In the genomic region with DNA sequence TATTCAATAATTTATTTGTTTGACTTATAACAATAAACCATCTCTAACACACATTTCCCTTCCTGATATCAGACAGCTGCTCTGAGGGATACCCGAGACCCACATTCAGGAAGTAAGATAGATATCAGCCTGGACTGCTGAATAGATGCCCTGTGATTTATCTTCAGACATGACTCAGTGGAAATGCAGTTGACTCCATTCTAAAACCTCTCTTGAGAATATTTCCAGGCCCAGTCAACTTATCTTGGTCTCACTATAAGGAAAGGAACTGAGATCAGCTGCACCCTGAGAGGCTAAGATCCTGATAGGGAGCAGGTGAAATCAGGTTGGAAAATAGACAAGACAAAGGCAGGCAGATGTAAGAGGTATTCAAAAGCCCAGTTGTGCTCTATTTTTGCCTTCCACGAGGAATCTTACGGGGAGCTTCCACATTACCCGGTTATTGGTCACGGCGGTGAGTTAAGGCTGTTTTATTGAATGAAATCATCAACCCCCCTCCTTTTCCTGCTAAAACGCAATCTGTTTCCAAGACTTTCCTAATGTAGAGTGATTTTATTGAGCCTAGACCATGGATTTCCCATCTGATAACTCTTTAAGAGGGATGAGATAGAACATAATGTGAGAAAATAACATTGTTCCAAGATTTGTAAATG, we compare ENCODE assay signal across 13 cellular contexts. TPM values are rescaled to one million over a fixed set of nuclear protein-coding genes. Genes with fewer than 3 reads are reported as not detected.
DNase-seq lines count a peak whose midpoint lies in the region; ATAC-seq and TF ChIP-seq lines count a peak whose summit lies in the region.
"Had no signal": no experiment of that assay in that cellular context is flagged by ENCODE, and none has a peak within 500 bp of the region (broad histone marks: within the 10 kb centered on the region; RNA-seq: fewer than 3 reads in every experiment).

No MANE protein-coding gene starts in this region.

- intact Hi-C loops in PC-3 (cut with micrococcal nuclease) (loop anchor here (1.0 to 5.0 kb wide), 4 partner anchors 42 to 360 kb away; no protein-coding TSS in a partner anchor), Right ventricle myocardium superior (cut with DNase I) (loop anchor here (10.0 kb wide), 1 partner anchor 342 kb away; the partner anchor contains the start of genes FLOT1 and IER3)

- no peaks in the 10 kb centered on the region for H3K79me2 ChIP-seq in PC-3 (ENCODE audit: low read length)

- H3F3A ChIP-seq in PC-3 (ENCODE audit: low read length, unreplicated experiment): no peaks in the 10 kb centered on the region

- H3K9me3 ChIP-seq in BLaER1 treated with 17β-estradiol and CSF1 and Interleukin-3, amounts not matched to agents 10 nM and 100 nM (replicated peaks in 1 of 11): no peaks in the 10 kb centered on the region
- no peaks in the 10 kb centered on the region for H3K9me3 ChIP-seq in PC-3 (ENCODE audit: low read length)
- H3K9me3 ChIP-seq: esophagus muscularis mucosa, left ventricle myocardium inferior, suprapubic skin had no signal

- peak overlapping the region in 1 of 11 experiments; percentile 7; a peak in 3 of 22 replicates for H3K9ac ChIP-seq in BLaER1 treated with 17β-estradiol and CSF1 and Interleukin-3, amounts not matched to agents 10 nM and 100 nM
- peak overlapping the region; percentile 45 for H3K9ac ChIP-seq in PC-3 (ENCODE audit: low read length)

- H2AFZ ChIP-seq in PC-3 (ENCODE audit: low read length): peak overlapping the region; percentile 81

- no peak overlapping the region for H3K4me3 ChIP-seq in BLaER1 treated with 17β-estradiol and CSF1 and Interleukin-3, amounts not matched to agents 10 nM and 100 nM
- peak overlapping the region; percentile 64 for H3K4me3 ChIP-seq in PC-3 (ENCODE audit: low read length)
- H3K4me3 ChIP-seq: esophagus muscularis mucosa, left ventricle myocardium inferior, suprapubic skin had no signal

- peaks cover 10 to 37% (median 26%) of the 10 kb centered on the region in 10 experiments for H3K4me1 ChIP-seq in BLaER1 treated with 17β-estradiol and CSF1 and Interleukin-3, amounts not matched to agents 10 nM and 100 nM
- H3K4me1 ChIP-seq in PC-3 (ENCODE audit: insufficient read depth, low read length): peaks cover 11% of the 10 kb centered on the region

- H3K4me2 ChIP-seq in BLaER1 treated with 17β-estradiol and CSF1 and Interleukin-3, amounts not matched to agents 10 nM and 100 nM: peak overlapping the region in 10 of 11 experiments; percentile 0 to 44 (median 21); a peak in 13 of 22 replicates
- peak overlapping the region; percentile 93 for H3K4me2 ChIP-seq in PC-3 (ENCODE audit: low read length)

- CTCF ChIA-PET in PC-3 (lab: Charles Lee): interaction anchor here (0.6 to 1.4 kb wide), 16 partner anchors 9 to 605 kb away, joined by 3 to 32 read pairs (median 6); partner anchors contain the start of genes PSORS1C1 and VARS2

- peaks cover 30% of the 10 kb centered on the region for H3K4me1 Mint-ChIP-seq in chondrocyte (ENCODE audit: low read depth)

- no TSS peak for BruUV-seq in PC-3 (replicated peaks; lab: Mats Ljungman, UMichigan)

- no peaks in the 10 kb centered on the region for H3K9me3 Mint-ChIP-seq in chondrocyte (ENCODE audit: low read depth)
- H3K9me3 Mint-ChIP-seq: CD4-positive, alpha-beta T cell; T-helper 2 cell treated with Interferon-gamma antibody and Interleukin-4, amounts not matched to agents 5 μg/mL and 100 μg/mL, for 36 hours had no signal

- ATAC-seq in PC-3 (peak; percentile 60), Right ventricle myocardium superior (ENCODE audit: poor library complexity) (no peak), GM21529 (IDR thresholded peaks at IDR 0.05; ENCODE audit: unreplicated experiment) (no peak)

- peak overlapping the region in 2 of 11 experiments; percentile 13 to 23; a peak in 1 of 22 replicates for H3K27ac ChIP-seq in BLaER1 treated with 17β-estradiol and CSF1 and Interleukin-3, amounts not matched to agents 10 nM and 100 nM
- peak overlapping the region; percentile 31 for H3K27ac ChIP-seq in PC-3 (ENCODE audit: low read length)
- H3K27ac ChIP-seq: esophagus muscularis mucosa, left ventricle myocardium inferior, suprapubic skin had no signal

- no peaks in the 10 kb centered on the region for H3K36me3 ChIP-seq in BLaER1 treated with 17β-estradiol and CSF1 and Interleukin-3, amounts not matched to agents 10 nM and 100 nM
- no peaks in the 10 kb centered on the region for H3K36me3 ChIP-seq in PC-3 (ENCODE audit: low read depth, low read length)
- H3K36me3 ChIP-seq: esophagus muscularis mucosa, left ventricle myocardium inferior, suprapubic skin had no signal

- peak overlapping the region; percentile 81 for H3K27ac Mint-ChIP-seq in chondrocyte (ENCODE audit: unreplicated experiment)
- H3K27ac Mint-ChIP-seq: CD4-positive, alpha-beta T cell; T-helper 2 cell treated with Interferon-gamma antibody and Interleukin-4, amounts not matched to agents 5 μg/mL and 100 μg/mL, for 36 hours had no signal

- no peaks in the 10 kb centered on the region for H3K27me3 ChIP-seq in BLaER1 treated with 17β-estradiol and CSF1 and Interleukin-3, amounts not matched to agents 10 nM and 100 nM
- H3K27me3 ChIP-seq in PC-3 (ENCODE audit: low read length): no peaks in the 10 kb centered on the region
- H3K27me3 ChIP-seq: esophagus muscularis mucosa, suprapubic skin had no signal

- no peaks in the 10 kb centered on the region for H3K27me3 Mint-ChIP-seq in chondrocyte (ENCODE audit: low read depth)
- H3K27me3 Mint-ChIP-seq: CD4-positive, alpha-beta T cell had no signal

- POLR2A ChIA-PET in PC-3 (lab: Charles Lee; ENCODE audit: unreplicated experiment): interaction anchor here (0.5 to 1.0 kb wide), 5 partner anchors 28 to 546 kb away, joined by 3 to 6 read pairs (median 4); no protein-coding TSS in a partner anchor

- TF ChIP-seq CTCF in PC-3 (conservative IDR thresholded peaks at IDR 0.05; ENCODE audit: low read depth, low read length) (no peak), chondrocyte (IDR thresholded peaks at IDR 0.05) (no peak)

- DNase-seq in PC-3 (peak; percentile 36), chondrocyte (ENCODE audit: low spot score) (no peak), lung microvascular endothelial cell (ENCODE audit: low read depth in 2 of 2) (peak; percentile 24 to 94), NAMALWA (ENCODE audit: low spot score) (no peak), Right ventricle myocardium superior (no peak), cerebellar cortex (ENCODE audit: low spot score) (no peak)

- no peaks in the 10 kb centered on the region for H3K9me2 ChIP-seq in PC-3 (replicated peaks; ENCODE audit: low read length)

- H3K4me3 Mint-ChIP-seq in chondrocyte (ENCODE audit: unreplicated experiment): no peak overlapping the region
- H3K4me3 Mint-ChIP-seq: CD4-positive, alpha-beta T cell; T-helper 2 cell treated with Interferon-gamma antibody and Interleukin-4, amounts not matched to agents 5 μg/mL and 100 μg/mL, for 36 hours had no signal

- H3K36me3 Mint-ChIP-seq in chondrocyte (ENCODE audit: low read depth): no peaks in the 10 kb centered on the region

- no peaks in the 10 kb centered on the region for H4K20me1 ChIP-seq in BLaER1 treated with 17β-estradiol and CSF1 and Interleukin-3, amounts not matched to agents 10 nM and 100 nM
- no peaks in the 10 kb centered on the region for H4K20me1 ChIP-seq in PC-3 (ENCODE audit: low read length)

RNA-seq across cellular contexts. Expression of gene C6orf15, which starts 25.5 kb away (rescaled TPM):
- not detected in 2 replicates for total RNA-seq in PC-3 (2014; rRNA removed)
- total RNA-seq in chondrocyte: 0.37 TPM in 1 of 3 replicates, not detected in the others
- total RNA-seq in lung microvascular endothelial cell: not detected in 2 replicates
- total RNA-seq in Right ventricle myocardium superior: not detected
- total RNA-seq: CD4-positive, alpha-beta T cell; esophagus muscularis mucosa; left ventricle myocardium inferior had no signal

RNA-seq across cellular contexts. Expression of gene PSORS1C1, which starts 27.7 kb away (rescaled TPM):
- total RNA-seq in PC-3 (2014; rRNA removed) (2.0 and 5.5 TPM in 2 replicates), chondrocyte (4.2 to 6.0 TPM (median 5.5 TPM) in 3 replicates), lung microvascular endothelial cell (2.6 and 6.7 TPM in 2 replicates), Right ventricle myocardium superior (1.2 TPM)
- total RNA-seq: CD4-positive, alpha-beta T cell had no signal

RNA-seq across cellular contexts. Expression of gene CDSN, which starts 33.3 kb away (rescaled TPM):
- total RNA-seq in PC-3 (2014; rRNA removed) (0.55 and 0.81 TPM in 2 replicates), chondrocyte (0.12 TPM in 1 of 3 replicates, not detected in the others), lung microvascular endothelial cell (under 0.01 TPM in 1 of 2 replicates, not detected in the other), Right ventricle myocardium superior (not detected)
- total RNA-seq: CD4-positive, alpha-beta T cell; esophagus muscularis mucosa; left ventricle myocardium inferior had no signal

RNA-seq across cellular contexts. Expression of gene PSORS1C2, which starts 52.0 kb away (rescaled TPM):
- not detected in 2 replicates for total RNA-seq in PC-3 (2014; rRNA removed)
- total RNA-seq in chondrocyte: not detected in 3 replicates
- not detected in 2 replicates for total RNA-seq in lung microvascular endothelial cell
- not detected for total RNA-seq in Right ventricle myocardium superior
- total RNA-seq: CD4-positive, alpha-beta T cell; esophagus muscularis mucosa; left ventricle myocardium inferior had no signal

Comparison
In these comparisons a context has a peak if more than half of its experiments do, and no peak if none do; other contexts are left out.
1. DNase-seq: peak in PC-3 (single experiment) and lung microvascular endothelial cell (2 of 2); none in chondrocyte (single experiment), NAMALWA (single experiment), Right ventricle myocardium superior (single experiment) and cerebellar cortex (single experiment).